2 cellular contexts compared by ENCODE assay signal in genomic region chr3:134360046-134360445, GRCh38.
TF ChIP-seq lines count a peak whose summit lies in the region.

No MANE protein-coding gene starts in this region.

TF ChIP-seq in GM23338, 12 proteins besides CTCF, POLR2A, EP300 and RAD21:
- TF ChIP-seq REST (IDR thresholded peaks at IDR 0.05; ENCODE audit: unreplicated experiment) (no peak), POLR2AphosphoS5 (IDR thresholded peaks at IDR 0.05; ENCODE audit: low read depth) (0 out of 2 replicates have a peak, but pooled peaks have one; percentile 2)
TF ChIP-seq in GM23338: peak in this region for 1.

TF ChIP-seq in HepG2, 621 proteins besides CTCF, POLR2A, EP300 and RAD21:
- TF ChIP-seq RBFOX2 (IDR thresholded peaks at IDR 0.05; ENCODE audit: low read depth, low read length) (0 out of 2 replicates have a peak, but pooled peaks have one; percentile 37), ZNF18 (CRISPR knock-in tag; IDR thresholded peaks at IDR 0.05; ENCODE audit: insufficient replicate concordance) (no peak)
